In genomic region chr1:182952677-182953444, GRCh38 we compare ENCODE assay signal across 16 cellular contexts. TPM values are rescaled to one million over a fixed set of nuclear protein-coding genes. Genes with fewer than 3 reads are reported as not detected.
DNase-seq lines count a peak whose midpoint lies in the region; ATAC-seq and TF ChIP-seq lines count a peak whose summit lies in the region.
"Had no signal": no experiment of that assay in that cellular context is flagged by ENCODE, and none has a peak within 500 bp of the region (broad histone marks: within the 10 kb centered on the region; RNA-seq: fewer than 3 reads in every experiment).

TSS of gene SHCBP1L (minus strand) at chr1:182953166. CDS start at chr1:182953133, 33 bp downstream.

- intact Hi-C loops in activated B cell treated with CpG ODN at 0.5 μM for 24 hours (cut with micrococcal nuclease), result no loop called here
- intact Hi-C loops in spleen (cut with DNase I; ENCODE audit: low total_unique reads), result no loop called here

- ATAC-seq in activated B cell treated with CpG ODN at 0.5 μM for 24 hours (ENCODE audit: low read depth) (no peak), gastroesophageal sphincter (peak; percentile 62)

- H3K4me1 Mint-ChIP-seq in activated B cell treated with CpG ODN at 0.5 μM for 24 hours, result peaks cover 3% of the 10 kb centered on the region

- TF ChIP-seq POLR2A in gastroesophageal sphincter (IDR thresholded peaks at IDR 0.05) (no peak), spleen (IDR thresholded peaks at IDR 0.05) (no peak)

- H3K27me3 ChIP-seq in AG04450 (ENCODE audit: control insufficient read depth, insufficient read depth, low read length) (peaks cover 4% of the 10 kb centered on the region), gastroesophageal sphincter (peaks cover 14% of the 10 kb centered on the region), spleen (replicated peaks in 1 of 7) (peaks cover 5 to 40% (median 23%) of the 10 kb centered on the region in 7 donors)
- H3K27me3 ChIP-seq: MG63 had no signal

- H3K27ac Mint-ChIP-seq in activated B cell treated with CpG ODN at 0.5 μM for 24 hours, result no peak within 1 kb of the TSS

- H3K36me3 Mint-ChIP-seq in activated B cell treated with CpG ODN at 0.5 μM for 24 hours (ENCODE audit: low read depth), result no peaks in the 10 kb centered on the region

- peaks cover 3% of the 10 kb centered on the region; the same call in 1 of the 2 replicates for H3K9me3 ChIP-seq in AG04450 (ENCODE audit: control insufficient read depth, insufficient read depth, low read length)
- no peaks in the 10 kb centered on the region for H3K9me3 ChIP-seq in gastroesophageal sphincter
- H3K9me3 ChIP-seq in spleen, result no peaks in the 10 kb centered on the region

- TF ChIP-seq CTCF in AG04450 (IDR thresholded peaks at IDR 0.05; ENCODE audit: low read depth, low read length) (no peak), activated B cell treated with CpG ODN at 0.5 μM for 24 hours (IDR thresholded peaks at IDR 0.05) (no peak), gastroesophageal sphincter (IDR thresholded peaks at IDR 0.05) (no peak), spleen (IDR thresholded peaks at IDR 0.05 in 8 of 11, conservative IDR thresholded peaks at IDR 0.05 in 3 of 11) (no peak)

- H3K4me1 ChIP-seq in gastroesophageal sphincter (peaks cover 0 to 12% (median 3%) of the 10 kb centered on the region in 3 donors), spleen (peaks cover 0 to 8% (median 6%) of the 10 kb centered on the region in 6 donors)

- H3K27ac ChIP-seq in AG04450 (ENCODE audit: low read depth, low read length) (no peak within 1 kb of the TSS), gastroesophageal sphincter (no peak within 1 kb of the TSS), spleen (no peak within 1 kb of the TSS)
- H3K27ac ChIP-seq: HL-60 had no signal

- peak within 1 kb of the TSS; percentile 32 for H3K4me3 Mint-ChIP-seq in activated B cell treated with CpG ODN at 0.5 μM for 24 hours

- TF ChIP-seq EP300 in gastroesophageal sphincter (IDR thresholded peaks at IDR 0.05), result no peak

- no peaks in the 10 kb centered on the region for H3K36me3 ChIP-seq in gastroesophageal sphincter
- H3K36me3 ChIP-seq in spleen, result no peaks in the 10 kb centered on the region
- H3K36me3 ChIP-seq: MG63 had no signal

- CTCF ChIA-PET in AG04450 (lab: Charles Lee) (interaction anchor here (1.2 kb wide), 1 partner anchor 10 kb away, joined by 4 read pairs; no protein-coding TSS in a partner anchor), activated B cell treated with CpG ODN at 0.5 μM for 24 hours (lab: Charles Lee) (no interaction called here)

- no peak for DNase-seq in AG04450 (ENCODE audit: low read depth, low spot score)
- no peak for DNase-seq in activated B cell treated with CpG ODN at 0.5 μM for 24 hours
- DNase-seq in retina, result peak; percentile 82
- DNase-seq in spleen, result no peak
- no peak for DNase-seq in RKO (ENCODE audit: low spot score)
- DNase-seq in activated T-cell treated with anti-CD3 and anti-CD28 coated beads, Interleukin-2, amount 50 U/mL, for 1 hour, result no peak
- no peak for DNase-seq in NCI-H1105 treated with DMSO at 0.1 percent for 48 hours (lab: John Stamatoyannopoulos, UW)
- DNase-seq: activated T-cell treated with anti-CD3 and anti-CD28 coated beads for 4 hours, AML-193, MG63, NCI-H345, nucleus accumbens had no signal

- H3K4me3 ChIP-seq in AG04450 (ENCODE audit: low read depth, low read length) (peak within 1 kb of the TSS; percentile 20; the same call in 1 of the 2 replicates), gastroesophageal sphincter (peak within 1 kb of the TSS; percentile 6 to 45), spleen (peak within 1 kb of the TSS in 4 of 8 donors; percentile 8 to 53 (median 13))
- H3K4me3 ChIP-seq: MG63 had no signal

- POLR2A ChIA-PET in AG04450 (lab: Yijun Ruan, JAX) (no interaction called here), activated B cell treated with CpG ODN at 0.5 μM for 24 hours (lab: Charles Lee) (no interaction called here)

- H3K9me3 Mint-ChIP-seq in activated B cell treated with CpG ODN at 0.5 μM for 24 hours, result no peaks in the 10 kb centered on the region

- WGBS in gastroesophageal sphincter (ENCODE audit: low coverage in 1 of 2), 2 donors, result 53% methylated on average over 16 of the region's 79 CpGs; no CpG with 5 or more reads in 1 of the 2 donors
- WGBS in spleen, 5 donors, result 25 to 50% (median 42%) methylated on average over 17 to 79 of the region's 79 CpGs

- peaks cover 28% of the 10 kb centered on the region for H3K27me3 Mint-ChIP-seq in activated B cell treated with CpG ODN at 0.5 μM for 24 hours

RNA-seq across cellular contexts. Expression of gene SHCBP1L, which starts in this region (rescaled TPM):
- not detected in 2 replicates for polyA plus RNA-seq in AG04450 (2011; rRNA removed)
- not detected in 2 replicates for polyA minus RNA-seq in AG04450 (2011; rRNA and poly(A)+ RNA removed)
- not detected in 2 replicates for total RNA-seq in activated B cell treated with CpG ODN at 0.5 μM for 24 hours
- not detected for total RNA-seq in gastroesophageal sphincter
- not detected for total RNA-seq in spleen
- not detected for polyA plus RNA-seq in spleen
- total RNA-seq: Daoy, RPMI7951 had no signal

Comparison
In these comparisons a context has a peak if more than half of its experiments do, and no peak if none do; other contexts are left out.
1. Peak in ATAC-seq and H3K4me3 ChIP-seq in gastroesophageal sphincter; RNA of the gene not detected or under 1 TPM.